Comparison of ENCODE assay signal across 10 cellular contexts in genomic region chr7:801940-802364, GRCh38. TPM values are rescaled to one million over a fixed set of nuclear protein-coding genes. Genes with fewer than 3 reads are reported as not detected.
DNase-seq lines count a peak whose midpoint lies in the region; ATAC-seq, FAIRE-seq and TF ChIP-seq lines count a peak whose summit lies in the region.
"Had no signal": no experiment of that assay in that cellular context is flagged by ENCODE, and none has a peak within 500 bp of the region (broad histone marks: within the 10 kb centered on the region; RNA-seq: fewer than 3 reads in every experiment).

No MANE protein-coding gene starts in this region.

- no peak overlapping the region for H3K4me3 Mint-ChIP-seq in naive thymus-derived CD4-positive, alpha-beta T cell
- no peak overlapping the region for H3K4me3 Mint-ChIP-seq in stimulated activated naive B cell treated with anti-CD40 and anti-IgM and Interleukin-4, amounts not matched to agents 10 μg/mL and 1 μg/mL and 100 μg/mL, for 72 hours
- H3K4me3 Mint-ChIP-seq: activated naive CD8-positive, alpha-beta T cell treated with anti-CD3 and anti-CD28 coated beads, Interleukin-2, amount 10 ng/mL, durations not matched to agents 7 days and 5 days had no signal

- H3K9ac ChIP-seq in IMR-90 (ENCODE audit: low read depth, low read length) (no peak overlapping the region), K562 (ENCODE audit: insufficient read depth in 1 of 2, low read depth in 2 of 2, low read length in 2 of 2) (peak overlapping the region in 1 of 2 experiments; percentile 71; a peak in 2 of 4 replicates), kidney (ENCODE audit: low read length in 2 of 2) (no peak overlapping the region), smooth muscle cell (ENCODE audit: low read depth) (no peak overlapping the region)

- peak overlapping the region; percentile 79 for H2AFZ ChIP-seq in IMR-90 (replicated peaks; ENCODE audit: low read length, poor library complexity)
- no peak overlapping the region for H2AFZ ChIP-seq in K562 (ENCODE audit: low read depth, low read length)
- H2AFZ ChIP-seq in smooth muscle cell (ENCODE audit: low read depth), result no peak overlapping the region

- TF ChIP-seq POLR2A in IMR-90 (IDR thresholded peaks at IDR 0.05; ENCODE audit: low read depth, low read length) (no peak), K562 (conservative IDR thresholded peaks at IDR 0.05) (no peak)

- H3K4me1 ChIP-seq in IMR-90 (ENCODE audit: control insufficient read depth, insufficient read depth, low read length) (peaks cover 3% of the 10 kb centered on the region; the same call in 1 of the 2 replicates), K562 (replicated peaks in 1 of 2; ENCODE audit: control insufficient read depth in 2 of 2, insufficient read depth in 2 of 2, low read length in 2 of 2) (peaks cover 0 to 4% of the 10 kb centered on the region in 2 experiments; a peak in 2 of 5 replicates), kidney (ENCODE audit: control insufficient read depth in 1 of 2, insufficient read depth in 1 of 2, low read depth in 1 of 2, low read length in 2 of 2) (peaks cover 4 to 18% of the 10 kb centered on the region in 2 donors), smooth muscle cell (ENCODE audit: low read depth) (no peaks in the 10 kb centered on the region)
- no peaks in the 10 kb centered on the region for H3K4me1 ChIP-seq in naive thymus-derived CD4-positive, alpha-beta T cell (ENCODE audit: control insufficient read depth in 2 of 2, insufficient read depth in 2 of 2, low read length in 2 of 2)

- peak overlapping the region; percentile 12 for H4K5ac ChIP-seq in IMR-90 (ENCODE audit: low read depth, low read length)

- peaks cover 0 to 10% (median 0%) of the 10 kb centered on the region in 5 donors for H3K27me3 Mint-ChIP-seq in naive thymus-derived CD4-positive, alpha-beta T cell
- H3K27me3 Mint-ChIP-seq in stimulated activated naive B cell treated with anti-CD40 and anti-IgM and Interleukin-4, amounts not matched to agents 10 μg/mL and 1 μg/mL and 100 μg/mL, for 72 hours, result no peaks in the 10 kb centered on the region

- no peak for TF ChIP-seq RAD21 in IMR-90 (IDR thresholded peaks at IDR 0.05; ENCODE audit: low read length)
- TF ChIP-seq RAD21 in K562 (CRISPR knock-in tag; conservative IDR thresholded peaks at IDR 0.05 in 1 of 2, IDR thresholded peaks at IDR 0.05 in 1 of 2), result no peak

- intact Hi-C loops in IMR-90 (cut with micrococcal nuclease), result no loop called here
- intact Hi-C loops in K562 (cut with micrococcal nuclease), result no loop called here
- intact Hi-C loops in kidney (cut with DNase I), result no loop called here
- intact Hi-C loops in naive thymus-derived CD4-positive, alpha-beta T cell (cut with micrococcal nuclease), result no loop called here

- H4K91ac ChIP-seq in IMR-90 (ENCODE audit: insufficient read depth, low read depth, low read length), result no peak overlapping the region

- H3K14ac ChIP-seq in IMR-90 (replicated peaks; ENCODE audit: low read depth, low read length), result no peak overlapping the region

- no peaks in the 10 kb centered on the region for H4K20me1 ChIP-seq in IMR-90 (ENCODE audit: insufficient read depth, low read length)
- no peaks in the 10 kb centered on the region for H4K20me1 ChIP-seq in K562 (replicated peaks; ENCODE audit: control insufficient read depth, insufficient read depth, low read length)
- H4K20me1 ChIP-seq in smooth muscle cell (ENCODE audit: low read depth), result no peaks in the 10 kb centered on the region

- H3K23ac ChIP-seq in IMR-90 (ENCODE audit: low read depth, low read length), result no peak overlapping the region

- CTCF ChIA-PET in IMR-90 (lab: Yijun Ruan, JAX) (no interaction called here), K562 (lab: Yijun Ruan, JAX; ENCODE audit: low intra/inter-chr PET ratio) (no interaction called here)
- CTCF ChIA-PET in naive thymus-derived CD4-positive, alpha-beta T cell (lab: Charles Lee), result no interaction called here

- dilution Hi-C loops in IMR-90 (cut with HindIII; ENCODE audit: low sequenced_read_pairs, unreplicated experiment), result no loop called here

- H2BK120ac ChIP-seq in IMR-90 (ENCODE audit: low read depth, low read length), result peak overlapping the region; percentile 14

- peak overlapping the region; percentile 47; the same call in 1 of the 2 replicates for H3K4ac ChIP-seq in IMR-90 (ENCODE audit: low read depth, low read length)

- no TSS peak for BruUV-seq in IMR-90 (replicated peaks; lab: Mats Ljungman, UMichigan)
- no TSS peak for BruUV-seq in K562 (replicated peaks; lab: Mats Ljungman, UMichigan)

- H3F3A ChIP-seq in smooth muscle cell (ENCODE audit: low read depth), result no peaks in the 10 kb centered on the region

- DNase-seq in IMR-90, result no peak
- DNase-seq in K562 (ENCODE audit: extremely low read depth in 1 of 4, low spot score in 3 of 4), result no peak
- DNase-seq in kidney, result peak; percentile 96
- DNase-seq in smooth muscle cell (lab: John Stamatoyannopoulos, UW; ENCODE audit: unreplicated experiment), result peak; percentile 11
- DNase-seq in naive thymus-derived CD4-positive, alpha-beta T cell, result no peak
- DNase-seq in NOMO-1 treated with dmso at 0.1 percent for 144 hours (lab: John Stamatoyannopoulos, UW; ENCODE audit: unreplicated experiment), result no peak
- no peak for DNase-seq in stimulated activated naive B cell treated with anti-CD40 and anti-IgM and Interleukin-4, amounts not matched to agents 10 μg/mL and 1 μg/mL and 100 μg/mL, for 72 hours
- DNase-seq: activated naive CD8-positive, alpha-beta T cell treated with anti-CD3 and anti-CD28 coated beads, Interleukin-2, amount 10 ng/mL, durations not matched to agents 7 days and 5 days had no signal

- 20% methylated on average over 4 of the region's 18 CpGs; no CpG with 5 or more reads in 1 of the 2 experiments for WGBS in IMR-90 (ENCODE audit: extremely low coverage in 2 of 2, insufficient read length in 1 of 2), 2 experiments
- WGBS in K562 (ENCODE audit: insufficient coverage, low coverage, missing lambda C conversion rate), result 54% methylated on average over 14 of the region's 18 CpGs
- 65% methylated on average over 17 of the region's 18 CpGs for WGBS in smooth muscle cell (ENCODE audit: low lambda C conversion rate)

- H3K36me3 ChIP-seq in IMR-90 (ENCODE audit: control insufficient read depth, insufficient read depth, low read length), result no peaks in the 10 kb centered on the region
- no peaks in the 10 kb centered on the region for H3K36me3 ChIP-seq in K562 (ENCODE audit: control insufficient read depth, insufficient read depth, low read length)
- no peaks in the 10 kb centered on the region for H3K36me3 ChIP-seq in kidney (ENCODE audit: control insufficient read depth in 1 of 2, insufficient read depth in 2 of 2, low read length in 2 of 2)
- H3K36me3 ChIP-seq in smooth muscle cell (ENCODE audit: low read depth), result no peaks in the 10 kb centered on the region
- H3K36me3 ChIP-seq in naive thymus-derived CD4-positive, alpha-beta T cell (ENCODE audit: control insufficient read depth in 2 of 3, insufficient read depth in 3 of 3, low read length in 3 of 3), result no peaks in the 10 kb centered on the region

- no peaks in the 10 kb centered on the region for H3K79me2 ChIP-seq in K562 (ENCODE audit: control insufficient read depth, insufficient read depth, low read length)
- no peaks in the 10 kb centered on the region for H3K79me2 ChIP-seq in smooth muscle cell (ENCODE audit: low read depth)

- H2BK20ac ChIP-seq in IMR-90 (ENCODE audit: low read depth, low read length), result no peak overlapping the region

- H3K27ac Mint-ChIP-seq in naive thymus-derived CD4-positive, alpha-beta T cell, result no peak overlapping the region
- no peak overlapping the region for H3K27ac Mint-ChIP-seq in stimulated activated naive B cell treated with anti-CD40 and anti-IgM and Interleukin-4, amounts not matched to agents 10 μg/mL and 1 μg/mL and 100 μg/mL, for 72 hours
- H3K27ac Mint-ChIP-seq: activated naive CD8-positive, alpha-beta T cell treated with anti-CD3 and anti-CD28 coated beads, Interleukin-2, amount 10 ng/mL, durations not matched to agents 7 days and 5 days had no signal

- ATAC-seq in IMR-90 (ENCODE audit: low read depth) (no peak; the same call in 1 of the 2 replicates), K562 (no peak), GM18519 (IDR thresholded peaks at IDR 0.05; ENCODE audit: low FRiP score, unreplicated experiment) (no peak)
- ATAC-seq in naive thymus-derived CD4-positive, alpha-beta T cell, result no peak
- ATAC-seq in stimulated activated naive B cell treated with anti-CD40 and anti-IgM and Interleukin-4, amounts not matched to agents 10 μg/mL and 1 μg/mL and 100 μg/mL, for 72 hours (replicated peaks), result no peak

- H3K9me1 ChIP-seq in IMR-90 (ENCODE audit: insufficient read depth, low read length), result no peaks in the 10 kb centered on the region; the same call in 1 of the 2 replicates
- no peaks in the 10 kb centered on the region for H3K9me1 ChIP-seq in K562 (ENCODE audit: control insufficient read depth, insufficient read depth, low read length)

- H3K4me3 ChIP-seq in IMR-90 (ENCODE audit: insufficient read depth, low read depth, low read length) (no peak overlapping the region), K562 (no peak overlapping the region), kidney (ENCODE audit: low read length in 2 of 2) (peak overlapping the region in 1 of 2 donors; percentile 52), smooth muscle cell (no peak overlapping the region)
- no peak overlapping the region for H3K4me3 ChIP-seq in naive thymus-derived CD4-positive, alpha-beta T cell (ENCODE audit: low read length)

- TF ChIP-seq CTCF in IMR-90 (conservative IDR thresholded peaks at IDR 0.05; ENCODE audit: low read depth, low read length), result no peak
- no peak for TF ChIP-seq CTCF in K562 (IDR thresholded peaks at IDR 0.05 in 2 of 3, conservative IDR thresholded peaks at IDR 0.05 in 1 of 3; ENCODE audit: insufficient read depth in 2 of 3, low read depth in 1 of 3, low read length in 3 of 3)
- TF ChIP-seq CTCF in kidney (IDR thresholded peaks at IDR 0.05; ENCODE audit: borderline replicate concordance, extremely low read depth, insufficient read depth), result no peak
- TF ChIP-seq CTCF in smooth muscle cell (IDR thresholded peaks at IDR 0.05; ENCODE audit: borderline replicate concordance, insufficient read depth, poor library complexity, severe bottlenecking), result no peak

- H3K27ac ChIP-seq in IMR-90 (ENCODE audit: insufficient read depth, low read length) (no peak overlapping the region), K562 (ENCODE audit: extremely low read depth, low read depth, low read length) (no peak overlapping the region), kidney (ENCODE audit: low read depth in 2 of 2, low read length in 2 of 2) (peak overlapping the region; percentile 40 to 60), smooth muscle cell (ENCODE audit: low read depth) (no peak overlapping the region)
- H3K27ac ChIP-seq in naive thymus-derived CD4-positive, alpha-beta T cell (ENCODE audit: low read depth, low read length), result no peak overlapping the region

- H2AK9ac ChIP-seq in IMR-90 (replicated peaks; ENCODE audit: low read depth, low read length, poor library complexity), result no peak overlapping the region

- H3K18ac ChIP-seq in IMR-90 (ENCODE audit: low read depth, low read length), result no peak overlapping the region

- no peaks in the 10 kb centered on the region for H3K9me3 ChIP-seq in IMR-90 (ENCODE audit: control insufficient read depth, insufficient read depth, low read length)
- H3K9me3 ChIP-seq in K562 (replicated peaks; ENCODE audit: control insufficient read depth, insufficient read depth, low read depth, low read length), result no peaks in the 10 kb centered on the region; the same call in 1 of the 2 replicates
- no peaks in the 10 kb centered on the region for H3K9me3 ChIP-seq in kidney (ENCODE audit: control insufficient read depth in 1 of 2, low read length in 2 of 2)
- H3K9me3 ChIP-seq in smooth muscle cell (replicated peaks; ENCODE audit: low read depth), result no peaks in the 10 kb centered on the region
- H3K9me3 ChIP-seq in naive thymus-derived CD4-positive, alpha-beta T cell (ENCODE audit: control insufficient read depth in 2 of 3, low read length in 3 of 3), result no peaks in the 10 kb centered on the region

- TF ChIP-seq EP300 in K562 (IDR thresholded peaks at IDR 0.05; ENCODE audit: low read length), result no peak

- no peak for FAIRE-seq in K562 (lab: Jason Lieb, UNC)
- no peak for FAIRE-seq in kidney (lab: Jason Lieb, UNC)
- FAIRE-seq: frontal cortex had no signal

- H3K56ac ChIP-seq in IMR-90 (ENCODE audit: extremely low read depth, insufficient read depth, low read length), result no peak overlapping the region

- H3K79me1 ChIP-seq in IMR-90 (ENCODE audit: low read depth in 1 of 2, low read length in 2 of 2), result no peaks in the 10 kb centered on the region

- H3K36me3 Mint-ChIP-seq in naive thymus-derived CD4-positive, alpha-beta T cell, result peaks cover 0 to 3% (median 0%) of the 10 kb centered on the region in 5 donors
- H3K36me3 Mint-ChIP-seq in stimulated activated naive B cell treated with anti-CD40 and anti-IgM and Interleukin-4, amounts not matched to agents 10 μg/mL and 1 μg/mL and 100 μg/mL, for 72 hours, result peaks cover 3% of the 10 kb centered on the region in 2 donors
- H3K36me3 Mint-ChIP-seq: activated naive CD8-positive, alpha-beta T cell treated with anti-CD3 and anti-CD28 coated beads, Interleukin-2, amount 10 ng/mL, durations not matched to agents 7 days and 5 days had no signal

- peak overlapping the region in 1 of 2 experiments; percentile 8; a peak in 1 of 4 replicates for H4K8ac ChIP-seq in IMR-90 (ENCODE audit: low read depth in 2 of 2, low read length in 2 of 2)

- peaks cover 0 to 4% (median 0%) of the 10 kb centered on the region in 11 donors for H3K9me3 Mint-ChIP-seq in naive thymus-derived CD4-positive, alpha-beta T cell
- H3K9me3 Mint-ChIP-seq in stimulated activated naive B cell treated with anti-CD40 and anti-IgM and Interleukin-4, amounts not matched to agents 10 μg/mL and 1 μg/mL and 100 μg/mL, for 72 hours, result no peaks in the 10 kb centered on the region
- H3K9me3 Mint-ChIP-seq: activated naive CD8-positive, alpha-beta T cell treated with anti-CD3 and anti-CD28 coated beads, Interleukin-2, amount 10 ng/mL, durations not matched to agents 7 days and 5 days had no signal

- H2BK15ac ChIP-seq in IMR-90 (ENCODE audit: low read depth, low read length), result no peak overlapping the region

- H2BK5ac ChIP-seq in IMR-90 (ENCODE audit: low read depth, low read length, poor library complexity, severe bottlenecking), result no peak overlapping the region

- peaks cover 0 to 4% (median 0%) of the 10 kb centered on the region in 7 donors for H3K4me1 Mint-ChIP-seq in naive thymus-derived CD4-positive, alpha-beta T cell
- peaks cover 2 to 7% of the 10 kb centered on the region in 2 donors for H3K4me1 Mint-ChIP-seq in stimulated activated naive B cell treated with anti-CD40 and anti-IgM and Interleukin-4, amounts not matched to agents 10 μg/mL and 1 μg/mL and 100 μg/mL, for 72 hours

- in situ Hi-C loops in IMR-90 (cut with MboI; ENCODE audit: low sequenced_read_pairs), result no loop called here
- in situ Hi-C loops in K562 (cut with MboI), result no loop called here

- H3K27me3 ChIP-seq in IMR-90 (ENCODE audit: control insufficient read depth, insufficient read depth, low read length), result no peaks in the 10 kb centered on the region
- H3K27me3 ChIP-seq in K562 (ENCODE audit: control insufficient read depth in 2 of 2, insufficient read depth in 2 of 2, low read length in 2 of 2), result no peaks in the 10 kb centered on the region
- no peaks in the 10 kb centered on the region for H3K27me3 ChIP-seq in smooth muscle cell (ENCODE audit: low read depth)
- H3K27me3 ChIP-seq in naive thymus-derived CD4-positive, alpha-beta T cell (ENCODE audit: control insufficient read depth in 2 of 2, insufficient read depth in 2 of 2, low read length in 2 of 2), result no peaks in the 10 kb centered on the region

- H3K4me2 ChIP-seq in IMR-90 (ENCODE audit: low read depth, low read length) (no peak overlapping the region), K562 (ENCODE audit: insufficient read depth, low read length) (no peak overlapping the region), smooth muscle cell (no peak overlapping the region)

- POLR2A ChIA-PET in IMR-90 (lab: Charles Lee; ENCODE audit: unreplicated experiment), result no interaction called here
- POLR2A ChIA-PET in K562 (lab: Yijun Ruan, JAX), result no interaction called here
- POLR2A ChIA-PET in naive thymus-derived CD4-positive, alpha-beta T cell (lab: Charles Lee), result no interaction called here

- peak overlapping the region; percentile 24; the same call in 1 of the 2 replicates for H2AK5ac ChIP-seq in IMR-90 (ENCODE audit: low read depth, low read length)

RNA-seq across cellular contexts. Expression of gene SUN1, which starts 30.3 kb away (rescaled TPM):
- total RNA-seq in IMR-90 (2012; rRNA removed), result 113 and 129 TPM in 2 replicates
- polyA plus RNA-seq in IMR-90 (2012; rRNA removed), result 155 and 239 TPM in 2 replicates
- 84.1 and 183 TPM in 2 replicates for polyA plus RNA-seq in IMR-90 (2012; cell fraction: cytosol; rRNA removed)
- 1,009 and 1,044 TPM in 2 replicates for polyA plus RNA-seq in IMR-90 (2012; cell fraction: nucleus; rRNA removed; ENCODE audit: low replicate concordance)
- 527 and 872 TPM in 2 replicates for total RNA-seq in K562 (2011; cell fraction: chromatin; rRNA removed; ENCODE audit: low replicate concordance)
- 542 and 585 TPM in 2 replicates for total RNA-seq in K562 (2011; cell fraction: nucleolus; rRNA removed)
- 348 and 489 TPM in 2 replicates for total RNA-seq in K562 (2011; cell fraction: nucleoplasm; rRNA removed)
- 80.5 and 86.7 TPM in 2 replicates for total RNA-seq in K562 (2014; rRNA removed)
- 38.9 and 42.3 TPM in 2 replicates for total RNA-seq in K562 (2014; rRNA removed; fragmentation: Illumina TruSeq; extraction: Trizol)
- 49.2 and 53.5 TPM in 2 replicates for total RNA-seq in K562 (2015; rRNA removed; fragmentation: Illumina TruSeq; extraction: Trizol)
- 81.9 and 101 TPM in 2 replicates for total RNA-seq in K562 (2021)
- 132 and 143 TPM in 2 replicates for polyA plus RNA-seq in K562 (2011; rRNA removed)
- 249 and 254 TPM in 2 replicates for polyA plus RNA-seq in K562 (2011; cell fraction: cytosol; rRNA removed)
- 889 and 1,080 TPM in 2 replicates for polyA plus RNA-seq in K562 (2011; cell fraction: nucleus; rRNA removed)
- polyA plus RNA-seq in K562 (2012), result 107 and 112 TPM in 2 replicates
- polyA plus RNA-seq in K562 (2014; fragmentation: Illumina TruSeq; extraction: Trizol), result 62.3 and 88.2 TPM in 2 replicates
- polyA plus RNA-seq in K562 (2014; fragmentation: Nextera tagmentation; extraction: Ambion mirVana), result 10 to 100 TPM; 36.8 TPM
- 105 and 119 TPM in 2 replicates for polyA plus RNA-seq in K562 (2014; rRNA removed)
- polyA minus RNA-seq in K562 (2011; rRNA and poly(A)+ RNA removed), result 72.4 and 98.1 TPM in 2 replicates
- 47.4 and 59.7 TPM in 2 replicates for polyA minus RNA-seq in K562 (2011; cell fraction: cytosol; rRNA and poly(A)+ RNA removed)
- polyA minus RNA-seq in K562 (2011; cell fraction: nucleus; rRNA and poly(A)+ RNA removed), result 245 and 267 TPM in 2 replicates
- 168 TPM for total RNA-seq in kidney
- polyA plus RNA-seq in kidney (ENCODE audit: insufficient read depth, low read depth, low replicate concordance), result 40.4 TPM
- total RNA-seq in smooth muscle cell, result 55.4 and 90.3 TPM in 2 replicates
- 50.7 and 70.6 TPM in 2 replicates for polyA plus RNA-seq in smooth muscle cell
- 100 to 1,000 TPM in 3 of 5 experiments, 10 to 100 TPM in 2; 58.4 to 254 (median 114) TPM for total RNA-seq in naive thymus-derived CD4-positive, alpha-beta T cell
- 10 to 100 TPM; 39.4 to 69.0 TPM for polyA plus RNA-seq in naive thymus-derived CD4-positive, alpha-beta T cell

Comparison
In these comparisons a context has a peak if more than half of its experiments do, and no peak if none do; other contexts are left out.
1. DNase-seq: peak in kidney (single experiment) and smooth muscle cell (single experiment); none in IMR-90 (single experiment), K562 (0 of 4), naive thymus-derived CD4-positive, alpha-beta T cell (0 of 9), NOMO-1 treated with dmso at 0.1 percent for 144 hours (single experiment) and stimulated activated naive B cell treated with anti-CD40 and anti-IgM and Interleukin-4, amounts not matched to agents 10 μg/mL and 1 μg/mL and 100 μg/mL, for 72 hours (single experiment).
2. H3K27ac ChIP-seq: peak in kidney (2 of 2); none in IMR-90 (single experiment), K562 (single experiment), smooth muscle cell (single experiment) and naive thymus-derived CD4-positive, alpha-beta T cell (single experiment).